Comparison of ENCODE assay signal across 1 cellular context in genomic region chr14:80468331-80469122, GRCh38.
TF ChIP-seq lines count a peak whose summit lies in the region.

No MANE protein-coding gene starts in this region.

TF ChIP-seq in HepG2, 621 proteins besides CTCF, POLR2A, EP300 and RAD21 (continued from another document and continues in another):
- TF ChIP-seq STAT6 (CRISPR knock-in tag; IDR thresholded peaks at IDR 0.05; ENCODE audit: borderline replicate concordance) (0 out of 2 replicates have a peak, but pooled peaks have one; percentile 15), TSC22D2 (CRISPR knock-in tag; IDR thresholded peaks at IDR 0.05; ENCODE audit: borderline replicate concordance) (peak; percentile 50; the same call in 1 of the 2 replicates), RBM22 (optimal IDR thresholded peaks at IDR 0.05; ENCODE audit: low read length) (no peak), ZNF878 (CRISPR knock-in tag; IDR thresholded peaks at IDR 0.05) (peak; percentile 93), HNF4G (IDR thresholded peaks at IDR 0.05; ENCODE audit: borderline replicate concordance, low read depth, low read length) (peak; percentile 61; the same call in 1 of the 2 replicates), HNF4G (CRISPR knock-in tag; IDR thresholded peaks at IDR 0.05; ENCODE audit: borderline replicate concordance, low read depth) (no peak), ZNF567 (CRISPR knock-in tag; IDR thresholded peaks at IDR 0.05; ENCODE audit: borderline replicate concordance) (0 out of 2 replicates have a peak, but pooled peaks have one; percentile 55), POGK (CRISPR knock-in tag; conservative IDR thresholded peaks at IDR 0.05) (peak; percentile 82; the same call in 1 of the 2 replicates), PATZ1 (CRISPR knock-in tag; IDR thresholded peaks at IDR 0.05) (peak; percentile 85), GFI1 (CRISPR knock-in tag; IDR thresholded peaks at IDR 0.05; ENCODE audit: borderline replicate concordance) (peak; percentile 99), HNRNPLL (IDR thresholded peaks at IDR 0.05; ENCODE audit: low read depth, low read length, poor library complexity, severe bottlenecking) (no peak), ZNF891 (CRISPR knock-in tag; IDR thresholded peaks at IDR 0.05) (no peak), HOXA7 (CRISPR knock-in tag; IDR thresholded peaks at IDR 0.05) (no peak), ZNF326 (CRISPR knock-in tag; IDR thresholded peaks at IDR 0.05; ENCODE audit: borderline replicate concordance) (no peak), ZSCAN25 (CRISPR knock-in tag; IDR thresholded peaks at IDR 0.05) (no peak), MTA1 (CRISPR knock-in tag; IDR thresholded peaks at IDR 0.05; ENCODE audit: borderline replicate concordance) (no peak), SRSF9 (IDR thresholded peaks at IDR 0.05; ENCODE audit: borderline replicate concordance, insufficient read depth, low read depth, low read length, poor library complexity, severe bottlenecking) (no peak), MXI1 (IDR thresholded peaks at IDR 0.05; ENCODE audit: borderline replicate concordance, low read depth, low read length) (peak; percentile 53; the same call in 1 of the 3 replicates), ZNF256 (CRISPR knock-in tag; conservative IDR thresholded peaks at IDR 0.05) (no peak), SSRP1 (CRISPR knock-in tag; IDR thresholded peaks at IDR 0.05) (0 out of 2 replicates have a peak, but pooled peaks have one; percentile 68), MAFF (IDR thresholded peaks at IDR 0.05; ENCODE audit: low read depth, low read length) (0 out of 2 replicates have a peak, but pooled peaks have one; percentile 27), ZNF33B (CRISPR knock-in tag; IDR thresholded peaks at IDR 0.05) (no peak), GTF3A (CRISPR knock-in tag; conservative IDR thresholded peaks at IDR 0.05) (no peak), ZNF513 (CRISPR knock-in tag; conservative IDR thresholded peaks at IDR 0.05) (no peak), ZBTB14 (CRISPR knock-in tag; IDR thresholded peaks at IDR 0.05) (no peak), YY1 (IDR thresholded peaks at IDR 0.05; ENCODE audit: insufficient read depth, insufficient replicate concordance, low read depth, low read length) (peak; percentile 34), ZNF296 (CRISPR knock-in tag; conservative IDR thresholded peaks at IDR 0.05) (no peak), ZNF496 (CRISPR knock-in tag; IDR thresholded peaks at IDR 0.05; ENCODE audit: insufficient replicate concordance) (no peak), ZMYM4 (CRISPR knock-in tag; IDR thresholded peaks at IDR 0.05) (peak; percentile 76; the same call in 1 of the 2 replicates), HNRNPK (IDR thresholded peaks at IDR 0.05; ENCODE audit: low read depth, low read length, poor library complexity, severe bottlenecking) (no peak), SMAD9 (CRISPR knock-in tag; IDR thresholded peaks at IDR 0.05) (no peak), ZNF343 (CRISPR knock-in tag; IDR thresholded peaks at IDR 0.05) (0 out of 2 replicates have a peak, but pooled peaks have one; percentile 54), HHEX (CRISPR knock-in tag; IDR thresholded peaks at IDR 0.05) (peak; percentile 100), ZNF264 (CRISPR knock-in tag; IDR thresholded peaks at IDR 0.05) (no peak), CEBPZ (IDR thresholded peaks at IDR 0.05; ENCODE audit: low read length) (no peak), SNAPC2 (CRISPR knock-in tag; IDR thresholded peaks at IDR 0.05) (peak; percentile 74), ZNF510 (CRISPR knock-in tag; IDR thresholded peaks at IDR 0.05; ENCODE audit: low read depth) (no peak), ZNF850 (CRISPR knock-in tag; conservative IDR thresholded peaks at IDR 0.05) (no peak), KDM6A (CRISPR knock-in tag; IDR thresholded peaks at IDR 0.05; ENCODE audit: low read depth) (peak; percentile 67; the same call in 1 of the 2 replicates), HNRNPL (IDR thresholded peaks at IDR 0.05; ENCODE audit: low read depth, low read length) (no peak), ZNF577 (CRISPR knock-in tag; IDR thresholded peaks at IDR 0.05; ENCODE audit: borderline replicate concordance, low read depth) (no peak), ZSCAN5A (CRISPR knock-in tag; IDR thresholded peaks at IDR 0.05; ENCODE audit: borderline replicate concordance) (peak; percentile 97), TCF7 (IDR thresholded peaks at IDR 0.05; ENCODE audit: low read depth) (peak; percentile 100), ZBTB10 (CRISPR knock-in tag; IDR thresholded peaks at IDR 0.05; ENCODE audit: borderline replicate concordance) (no peak), POLR2AphosphoS2 (IDR thresholded peaks at IDR 0.05; ENCODE audit: low read depth, low read length) (no peak), MXD1 (CRISPR knock-in tag; IDR thresholded peaks at IDR 0.05) (no peak), ADNP (CRISPR knock-in tag; IDR thresholded peaks at IDR 0.05) (no peak), ZEB1 (IDR thresholded peaks at IDR 0.05; ENCODE audit: insufficient replicate concordance, low read depth) (peak; percentile 59), HOXA9 (CRISPR knock-in tag; IDR thresholded peaks at IDR 0.05; ENCODE audit: borderline replicate concordance) (no peak), CREM (IDR thresholded peaks at IDR 0.05) (peak; percentile 97), CREM (CRISPR knock-in tag; IDR thresholded peaks at IDR 0.05) (no peak)
